1 cellular context compared by ENCODE assay signal in genomic region chr13:32499538-32500210, GRCh38.
TF ChIP-seq lines count a peak whose summit lies in the region.

No MANE protein-coding gene starts in this region.

TF ChIP-seq in HepG2, 621 proteins besides CTCF, POLR2A, EP300 and RAD21 (continued from another document and continues in another):
- TF ChIP-seq E2F1 (CRISPR knock-in tag; IDR thresholded peaks at IDR 0.05) = no peak
- TF ChIP-seq ZFP41 (CRISPR knock-in tag; IDR thresholded peaks at IDR 0.05; ENCODE audit: borderline replicate concordance) = no peak
- no peak for TF ChIP-seq SIN3B (IDR thresholded peaks at IDR 0.05; ENCODE audit: low read length)
- peak; percentile 87; the same call in 1 of the 2 replicates for TF ChIP-seq ZNF292 (CRISPR knock-in tag; IDR thresholded peaks at IDR 0.05; ENCODE audit: borderline replicate concordance, low read depth)
- peak; percentile 66; the same call in 1 of the 2 replicates for TF ChIP-seq ZNF710 (CRISPR knock-in tag; IDR thresholded peaks at IDR 0.05; ENCODE audit: borderline replicate concordance)
- TF ChIP-seq MED1 (CRISPR knock-in tag; IDR thresholded peaks at IDR 0.05) = peak; percentile 71
- TF ChIP-seq MXI1 (IDR thresholded peaks at IDR 0.05; ENCODE audit: borderline replicate concordance, low read depth, low read length) = no peak
- no peak for TF ChIP-seq ZNF282 (IDR thresholded peaks at IDR 0.05; ENCODE audit: partially characterized antibody)
- TF ChIP-seq ZNF256 (CRISPR knock-in tag; conservative IDR thresholded peaks at IDR 0.05) = no peak
- TF ChIP-seq RCOR2 (CRISPR knock-in tag; IDR thresholded peaks at IDR 0.05) = peak; percentile 67
- no peak for TF ChIP-seq ATF7-NPFF (CRISPR knock-in tag; IDR thresholded peaks at IDR 0.05; ENCODE audit: low read depth)
- TF ChIP-seq SCMH1 (CRISPR knock-in tag; IDR thresholded peaks at IDR 0.05; ENCODE audit: borderline replicate concordance) = no peak
- no peak for TF ChIP-seq ZNF720 (CRISPR knock-in tag; IDR thresholded peaks at IDR 0.05)
- TF ChIP-seq POLR2AphosphoS5 (IDR thresholded peaks at IDR 0.05; ENCODE audit: low read depth, low read length) = 0 out of 2 replicates have a peak, but pooled peaks have one; percentile 22
- no peak for TF ChIP-seq PLRG1 (conservative IDR thresholded peaks at IDR 0.05)
- TF ChIP-seq POGZ (CRISPR knock-in tag; IDR thresholded peaks at IDR 0.05) = peak; percentile 50; the same call in 1 of the 2 replicates
- no peak for TF ChIP-seq TBL1XR1 (IDR thresholded peaks at IDR 0.05; ENCODE audit: borderline replicate concordance, low read length, partially characterized antibody)
- TF ChIP-seq PRDM10 (CRISPR knock-in tag; IDR thresholded peaks at IDR 0.05; ENCODE audit: low read depth) = no peak
- TF ChIP-seq, protein P1, sequence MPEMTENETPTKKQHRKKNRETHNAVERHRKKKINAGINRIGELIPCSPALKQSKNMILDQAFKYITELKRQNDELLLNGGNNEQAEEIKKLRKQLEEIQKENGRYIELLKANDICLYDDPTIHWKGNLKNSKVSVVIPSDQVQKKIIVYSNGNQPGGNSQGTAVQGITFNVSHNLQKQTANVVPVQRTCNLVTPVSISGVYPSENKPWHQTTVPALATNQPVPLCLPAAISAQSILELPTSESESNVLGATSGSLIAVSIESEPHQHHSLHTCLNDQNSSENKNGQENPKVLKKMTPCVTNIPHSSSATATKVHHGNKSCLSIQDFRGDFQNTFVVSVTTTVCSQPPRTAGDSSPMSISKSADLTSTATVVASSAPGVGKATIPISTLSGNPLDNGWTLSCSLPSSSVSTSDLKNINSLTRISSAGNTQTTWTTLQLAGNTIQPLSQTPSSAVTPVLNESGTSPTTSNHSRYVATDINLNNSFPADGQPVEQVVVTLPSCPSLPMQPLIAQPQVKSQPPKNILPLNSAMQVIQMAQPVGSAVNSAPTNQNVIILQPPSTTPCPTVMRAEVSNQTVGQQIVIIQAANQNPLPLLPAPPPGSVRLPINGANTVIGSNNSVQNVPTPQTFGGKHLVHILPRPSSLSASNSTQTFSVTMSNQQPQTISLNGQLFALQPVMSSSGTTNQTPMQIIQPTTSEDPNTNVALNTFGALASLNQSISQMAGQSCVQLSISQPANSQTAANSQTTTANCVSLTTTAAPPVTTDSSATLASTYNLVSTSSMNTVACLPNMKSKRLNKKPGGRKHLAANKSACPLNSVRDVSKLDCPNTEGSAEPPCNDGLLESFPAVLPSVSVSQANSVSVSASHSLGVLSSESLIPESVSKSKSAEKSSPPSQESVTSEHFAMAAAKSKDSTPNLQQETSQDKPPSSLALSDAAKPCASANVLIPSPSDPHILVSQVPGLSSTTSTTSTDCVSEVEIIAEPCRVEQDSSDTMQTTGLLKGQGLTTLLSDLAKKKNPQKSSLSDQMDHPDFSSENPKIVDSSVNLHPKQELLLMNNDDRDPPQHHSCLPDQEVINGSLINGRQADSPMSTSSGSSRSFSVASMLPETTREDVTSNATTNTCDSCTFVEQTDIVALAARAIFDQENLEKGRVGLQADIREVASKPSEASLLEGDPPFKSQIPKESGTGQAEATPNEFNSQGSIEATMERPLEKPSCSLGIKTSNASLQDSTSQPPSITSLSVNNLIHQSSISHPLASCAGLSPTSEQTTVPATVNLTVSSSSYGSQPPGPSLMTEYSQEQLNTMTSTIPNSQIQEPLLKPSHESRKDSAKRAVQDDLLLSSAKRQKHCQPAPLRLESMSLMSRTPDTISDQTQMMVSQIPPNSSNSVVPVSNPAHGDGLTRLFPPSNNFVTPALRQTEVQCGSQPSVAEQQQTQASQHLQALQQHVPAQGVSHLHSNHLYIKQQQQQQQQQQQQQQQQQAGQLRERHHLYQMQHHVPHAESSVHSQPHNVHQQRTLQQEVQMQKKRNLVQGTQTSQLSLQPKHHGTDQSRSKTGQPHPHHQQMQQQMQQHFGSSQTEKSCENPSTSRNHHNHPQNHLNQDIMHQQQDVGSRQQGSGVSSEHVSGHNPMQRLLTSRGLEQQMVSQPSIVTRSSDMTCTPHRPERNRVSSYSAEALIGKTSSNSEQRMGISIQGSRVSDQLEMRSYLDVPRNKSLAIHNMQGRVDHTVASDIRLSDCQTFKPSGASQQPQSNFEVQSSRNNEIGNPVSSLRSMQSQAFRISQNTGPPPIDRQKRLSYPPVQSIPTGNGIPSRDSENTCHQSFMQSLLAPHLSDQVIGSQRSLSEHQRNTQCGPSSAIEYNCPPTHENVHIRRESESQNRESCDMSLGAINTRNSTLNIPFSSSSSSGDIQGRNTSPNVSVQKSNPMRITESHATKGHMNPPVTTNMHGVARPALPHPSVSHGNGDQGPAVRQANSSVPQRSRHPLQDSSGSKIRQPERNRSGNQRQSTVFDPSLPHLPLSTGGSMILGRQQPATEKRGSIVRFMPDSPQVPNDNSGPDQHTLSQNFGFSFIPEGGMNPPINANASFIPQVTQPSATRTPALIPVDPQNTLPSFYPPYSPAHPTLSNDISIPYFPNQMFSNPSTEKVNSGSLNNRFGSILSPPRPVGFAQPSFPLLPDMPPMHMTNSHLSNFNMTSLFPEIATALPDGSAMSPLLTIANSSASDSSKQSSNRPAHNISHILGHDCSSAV (CRISPR knock-in tag; IDR thresholded peaks at IDR 0.05; ENCODE audit: borderline replicate concordance) = no peak
- TF ChIP-seq ZNF747 (CRISPR knock-in tag; IDR thresholded peaks at IDR 0.05; ENCODE audit: borderline replicate concordance) = no peak; the same call in 1 of the 2 replicates
- TF ChIP-seq PHF8 (CRISPR knock-in tag; IDR thresholded peaks at IDR 0.05) = no peak
- no peak for TF ChIP-seq ZNF879 (CRISPR knock-in tag; IDR thresholded peaks at IDR 0.05)
- TF ChIP-seq, protein P2, sequence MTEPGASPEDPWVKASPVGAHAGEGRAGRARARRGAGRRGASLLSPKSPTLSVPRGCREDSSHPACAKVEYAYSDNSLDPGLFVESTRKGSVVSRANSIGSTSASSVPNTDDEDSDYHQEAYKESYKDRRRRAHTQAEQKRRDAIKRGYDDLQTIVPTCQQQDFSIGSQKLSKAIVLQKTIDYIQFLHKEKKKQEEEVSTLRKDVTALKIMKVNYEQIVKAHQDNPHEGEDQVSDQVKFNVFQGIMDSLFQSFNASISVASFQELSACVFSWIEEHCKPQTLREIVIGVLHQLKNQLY (CRISPR knock-in tag; IDR thresholded peaks at IDR 0.05) = no peak
- no peak for TF ChIP-seq ZNF619 (CRISPR knock-in tag; IDR thresholded peaks at IDR 0.05)
- no peak for TF ChIP-seq CENPX (CRISPR knock-in tag; IDR thresholded peaks at IDR 0.05)
- TF ChIP-seq AGO1 (IDR thresholded peaks at IDR 0.05; ENCODE audit: low read depth, low read length, poor library complexity, severe bottlenecking) = no peak
- no peak for TF ChIP-seq POLR2AphosphoS2 (IDR thresholded peaks at IDR 0.05; ENCODE audit: low read depth, low read length)
- TF ChIP-seq KAT2B (IDR thresholded peaks at IDR 0.05; ENCODE audit: borderline replicate concordance, low read depth, low read length) = no peak
- no peak for TF ChIP-seq ZFAT (CRISPR knock-in tag; conservative IDR thresholded peaks at IDR 0.05)
- TF ChIP-seq ZNF790 (CRISPR knock-in tag; IDR thresholded peaks at IDR 0.05; ENCODE audit: borderline replicate concordance) = no peak
- TF ChIP-seq ZNF18 (CRISPR knock-in tag; IDR thresholded peaks at IDR 0.05; ENCODE audit: insufficient replicate concordance) = no peak
- no peak for TF ChIP-seq CBX5 (CRISPR knock-in tag; IDR thresholded peaks at IDR 0.05; ENCODE audit: borderline replicate concordance)
- no peak for TF ChIP-seq MAF1 (CRISPR knock-in tag; IDR thresholded peaks at IDR 0.05; ENCODE audit: borderline replicate concordance)
- peak; percentile 50; the same call in 1 of the 2 replicates for TF ChIP-seq ELF3 (CRISPR knock-in tag; IDR thresholded peaks at IDR 0.05)
- TF ChIP-seq EED (CRISPR knock-in tag; IDR thresholded peaks at IDR 0.05) = no peak
- 0 out of 2 replicates have a peak, but pooled peaks have one; percentile 41 for TF ChIP-seq HMG20B (CRISPR knock-in tag; conservative IDR thresholded peaks at IDR 0.05)
- TF ChIP-seq RAD51 (IDR thresholded peaks at IDR 0.05; ENCODE audit: borderline replicate concordance) = no peak
- TF ChIP-seq ZNF501 (CRISPR knock-in tag; IDR thresholded peaks at IDR 0.05) = no peak
- no peak for TF ChIP-seq PHF20 (CRISPR knock-in tag; IDR thresholded peaks at IDR 0.05)
- no peak for TF ChIP-seq HINFP (CRISPR knock-in tag; IDR thresholded peaks at IDR 0.05; ENCODE audit: low read depth)
